In the genomic region with DNA sequence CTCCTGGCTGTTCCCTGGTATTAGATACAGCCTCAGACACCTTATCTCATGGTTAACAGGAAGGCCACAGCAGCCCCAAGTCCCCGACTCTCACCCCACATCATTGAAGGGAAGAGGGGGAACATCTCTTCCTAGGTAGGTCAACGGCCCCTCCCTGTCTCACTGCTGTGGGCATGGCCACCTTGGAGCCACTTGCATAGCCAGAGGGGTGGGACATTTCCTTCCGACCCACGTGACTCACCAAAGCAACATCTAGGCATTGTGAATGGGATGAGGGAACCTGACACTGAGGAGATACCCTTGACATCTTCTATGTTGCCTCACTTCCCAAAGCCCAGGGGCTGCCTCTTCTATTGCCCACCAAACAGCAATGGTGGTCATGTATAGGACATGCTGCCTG, we compare ENCODE assay signal across 28 cellular contexts.
"Had no signal": no experiment of that assay in that cellular context is flagged by ENCODE, and none has a peak within 500 bp of the region (broad histone marks: within the 10 kb centered on the region; RNA-seq: fewer than 3 reads in every experiment).

No MANE protein-coding gene starts in this region.

- H3K36me3 ChIP-seq: stomach, suprapubic skin, thoracic aorta, thyroid gland, tibial nerve, transverse colon, upper lobe of left lung, upper lobe of right lung, uterus, vagina had no signal

- H3K9me3 Mint-ChIP-seq: stimulated activated naive CD8-positive, alpha-beta T cell treated with anti-CD3 and anti-CD28 coated beads, Interleukin-15, amount 100 ng/mL, for 72 hours; type B pancreatic cell had no signal

- H3K36me3 Mint-ChIP-seq: stimulated activated memory B cell treated with anti-CD40 and anti-IgM and Interleukin-4, amounts not matched to agents 10 μg/mL and 1 μg/mL and 100 μg/mL, for 72 hours; stimulated activated naive B cell treated with anti-CD40 and anti-IgM and Interleukin-4, amounts not matched to agents 10 μg/mL and 1 μg/mL and 100 μg/mL, for 72 hours; type B pancreatic cell had no signal

- H3K4me3 ChIP-seq: stomach, suprapubic skin, testis, thoracic aorta, thyroid gland, tibial artery, tibial nerve, transverse colon, upper lobe of left lung, upper lobe of right lung, uterus, vagina had no signal

- H3K27me3 ChIP-seq: testis, thyroid gland, tibial artery, tibial nerve, transverse colon, upper lobe of left lung, upper lobe of right lung, uterus, vagina had no signal

- H3K4me3 Mint-ChIP-seq: stimulated activated memory B cell treated with anti-CD40 and anti-IgM and Interleukin-4, amounts not matched to agents 10 μg/mL and 1 μg/mL and 100 μg/mL, for 72 hours; stimulated activated naive B cell treated with anti-CD40 and anti-IgM and Interleukin-4, amounts not matched to agents 10 μg/mL and 1 μg/mL and 100 μg/mL, for 72 hours; stimulated activated naive CD8-positive, alpha-beta T cell treated with anti-CD3 and anti-CD28 coated beads, Interleukin-15, amount 100 ng/mL, for 72 hours; stimulated activated naive CD8-positive, alpha-beta T cell treated with anti-CD3 and anti-CD28 coated beads, Interleukin-15, Interleukin-2, amounts not matched to agents 100 ng/mL and 50 ng/mL, for 24 hours; type B pancreatic cell had no signal

- H3K27ac Mint-ChIP-seq: stimulated activated memory B cell treated with anti-CD40 and anti-IgM and Interleukin-4, amounts not matched to agents 10 μg/mL and 1 μg/mL and 100 μg/mL, for 72 hours; stimulated activated naive B cell treated with anti-CD40 and anti-IgM and Interleukin-4, amounts not matched to agents 10 μg/mL and 1 μg/mL and 100 μg/mL, for 72 hours; stimulated activated naive CD8-positive, alpha-beta T cell treated with anti-CD3 and anti-CD28 coated beads, Interleukin-15, amount 100 ng/mL, for 72 hours; stimulated activated naive CD8-positive, alpha-beta T cell treated with anti-CD3 and anti-CD28 coated beads, Interleukin-15, Interleukin-2, amounts not matched to agents 100 ng/mL and 50 ng/mL, for 24 hours; type B pancreatic cell had no signal

- H3K4me1 Mint-ChIP-seq: stimulated activated memory B cell treated with anti-CD40 and anti-IgM and Interleukin-4, amounts not matched to agents 10 μg/mL and 1 μg/mL and 100 μg/mL, for 72 hours; stimulated activated naive B cell treated with anti-CD40 and anti-IgM and Interleukin-4, amounts not matched to agents 10 μg/mL and 1 μg/mL and 100 μg/mL, for 72 hours; stimulated activated naive CD8-positive, alpha-beta T cell treated with anti-CD3 and anti-CD28 coated beads, Interleukin-15, amount 100 ng/mL, for 72 hours had no signal

- DNase-seq: stimulated activated CD4-positive, alpha-beta T cell treated with anti-CD3 and anti-CD28 coated beads, Interleukin-2, amount 100 ng/mL, for 48 hours; stimulated activated CD4-positive, alpha-beta T cell treated with anti-CD3 and anti-CD28 coated beads, Interleukin-4, amount 100 ng/mL, for 1 hour; stimulated activated CD4-positive, alpha-beta T cell treated with anti-CD3 and anti-CD28 coated beads, Interleukin-4, amount 100 ng/mL, for 24 hours; stimulated activated CD4-positive, alpha-beta T cell treated with anti-CD3 and anti-CD28 coated beads, Interleukin-4, amount 100 ng/mL, for 4 hours; stimulated activated CD8-positive, alpha-beta memory T cell treated with anti-CD3 and anti-CD28 coated beads, Interleukin-4, amount 100 ng/mL, for 48 hours; stimulated activated naive B cell treated with anti-CD40 and anti-IgM and Interleukin-4, amounts not matched to agents 10 μg/mL and 1 μg/mL and 100 μg/mL, for 72 hours; stimulated activated naive CD4-positive, alpha-beta T cell; stimulated activated naive CD4-positive, alpha-beta T cell treated with Interleukin-2 at 50 U/mL for 16 hours; stimulated activated naive CD8-positive, alpha-beta T cell treated with anti-CD3 and anti-CD28 coated beads, Interleukin-15, amount 100 ng/mL, for 72 hours; stimulated activated naive CD8-positive, alpha-beta T cell treated with anti-CD3 and anti-CD28 coated beads, Interleukin-15, Interleukin-2, amounts not matched to agents 100 U/mL and 50 U/mL, for 24 hours; stomach; substantia nigra; testis; thyroid gland; tibial artery; transverse colon; trophoblast cell; upper lobe of left lung; upper lobe of right lung; uterus had no signal

- ATAC-seq: stimulated activated memory B cell treated with anti-CD40 and anti-IgM and Interleukin-4, amounts not matched to agents 10 μg/mL and 1 μg/mL and 100 μg/mL, for 72 hours; stimulated activated naive B cell treated with anti-CD40 and anti-IgM and Interleukin-4, amounts not matched to agents 10 μg/mL and 1 μg/mL and 100 μg/mL, for 72 hours; stimulated activated naive CD8-positive, alpha-beta T cell treated with anti-CD3 and anti-CD28 coated beads, Interleukin-15, amount 100 ng/mL, for 72 hours; stimulated activated naive CD8-positive, alpha-beta T cell treated with anti-CD3 and anti-CD28 coated beads, Interleukin-15, Interleukin-2, amounts not matched to agents 100 U/mL and 50 U/mL, for 24 hours; upper lobe of right lung had no signal

- FAIRE-seq: urothelium cell line had no signal
